In genomic region chr3:184796954-184797353, GRCh38 we compare ENCODE assay signal across 16 cellular contexts. TPM values are rescaled to one million over a fixed set of nuclear protein-coding genes. Genes with fewer than 3 reads are reported as not detected.
DNase-seq lines count a peak whose midpoint lies in the region; FAIRE-seq and TF ChIP-seq lines count a peak whose summit lies in the region.
"Had no signal": no experiment of that assay in that cellular context is flagged by ENCODE, and none has a peak within 500 bp of the region (broad histone marks: within the 10 kb centered on the region; RNA-seq: fewer than 3 reads in every experiment).

No MANE protein-coding gene starts in this region.

- H3K27me3 ChIP-seq in H1 (replicated peaks in 1 of 4; ENCODE audit: control insufficient read depth in 3 of 4, extremely low read depth in 1 of 4, insufficient read depth in 3 of 4, low read length in 3 of 4) (no peaks in the 10 kb centered on the region), neuronal stem cell (ENCODE audit: control insufficient read depth in 3 of 3, insufficient read depth in 3 of 3, low read depth in 1 of 3, low read length in 3 of 3) (peaks cover 0 to 21% (median 0%) of the 10 kb centered on the region in 3 experiments), trophoblast cell (ENCODE audit: insufficient read depth, low read length) (no peaks in the 10 kb centered on the region)
- H3K27me3 ChIP-seq: BLaER1 had no signal

- WGBS in H1 (ENCODE audit: extremely low coverage in 1 of 2, insufficient coverage in 1 of 2, insufficient read length in 1 of 2, insufficient replicate concordance in 2 of 2, low coverage in 1 of 2, low lambda C conversion rate in 2 of 2, missing lambda C conversion rate in 1 of 2), 2 experiments, result 91% methylated on average over 3 of the region's 3 CpGs; no CpG with 5 or more reads in 1 of the 2 experiments
- WGBS in neuronal stem cell (ENCODE audit: extremely low coverage in 2 of 2, insufficient read length in 2 of 2, insufficient replicate concordance in 1 of 2), 2 donors, result no CpG with 5 or more reads among the region's 3 CpGs
- no CpG with 5 or more reads among the region's 3 CpGs for WGBS in trophoblast cell (ENCODE audit: extremely low coverage, insufficient coverage, insufficient read length)

- intact Hi-C loops in activated CD4-positive, alpha-beta memory T cell treated with anti-CD3 and anti-CD28 coated beads for 36 hours (cut with micrococcal nuclease), result no loop called here

- no peak overlapping the region for H4K12ac ChIP-seq in trophoblast cell (ENCODE audit: low read depth, low read length)

- H3K79me1 ChIP-seq in H1 (ENCODE audit: low read depth, low read length) (no peaks in the 10 kb centered on the region), neuronal stem cell (ENCODE audit: low read depth, low read length) (no peaks in the 10 kb centered on the region), trophoblast cell (ENCODE audit: low read length) (no peaks in the 10 kb centered on the region)

- H3K23me2 ChIP-seq in H1 (ENCODE audit: low read depth, low read length), result 0 out of 2 replicates have a peak, but pooled peaks cover 1% of the 10 kb centered on the region

- H2BK12ac ChIP-seq in H1 (ENCODE audit: low read depth, low read length), result no peak overlapping the region
- H2BK12ac ChIP-seq in neuronal stem cell (ENCODE audit: low read length), result no peak overlapping the region
- H2BK12ac ChIP-seq in trophoblast cell (ENCODE audit: low read length), result no peak overlapping the region

- no peak overlapping the region for H3K56ac ChIP-seq in H1 (replicated peaks; ENCODE audit: insufficient read length, low read depth, low read length)

- no peak overlapping the region for H4K5ac ChIP-seq in H1 (ENCODE audit: insufficient read length, low read depth, low read length)

- H4K8ac ChIP-seq in H1 (ENCODE audit: extremely low read depth, insufficient read depth, low read length) (no peak overlapping the region), neuronal stem cell (ENCODE audit: low read depth, low read length) (no peak overlapping the region), trophoblast cell (ENCODE audit: low read depth, low read length) (no peak overlapping the region)

- peak; percentile 5 for DNase-seq in activated CD4-positive, alpha-beta memory T cell treated with anti-CD3 and anti-CD28 coated beads, Interleukin-2, amount 10 ng/mL, durations not matched to agents 7 days and 5 days
- DNase-seq in activated CD4-positive, alpha-beta memory T cell treated with anti-CD3 and anti-CD28 coated beads for 36 hours, result no peak
- DNase-seq in H1 (ENCODE audit: low read depth in 1 of 2, low spot score in 2 of 2), result no peak
- no peak for DNase-seq in neuronal stem cell (ENCODE audit: low spot score)
- DNase-seq in KBM-7, result no peak
- DNase-seq in trophoblast cell, result no peak
- DNase-seq: AML-193; Caco-2; CD8-positive, alpha-beta memory T cell; DMS53; GF-D8; GM23248; H7 had no signal

- FAIRE-seq in H1 (lab: Jason Lieb, UNC), result no peak

- no peaks in the 10 kb centered on the region for H3K36me3 ChIP-seq in H1 (ENCODE audit: control insufficient read depth in 2 of 4, insufficient read depth in 4 of 4, low read length in 3 of 4)
- no peaks in the 10 kb centered on the region for H3K36me3 ChIP-seq in neuronal stem cell (replicated peaks in 1 of 2; ENCODE audit: control insufficient read depth in 2 of 2, insufficient read depth in 2 of 2, low read length in 2 of 2)
- H3K36me3 ChIP-seq in trophoblast cell (ENCODE audit: control insufficient read depth in 1 of 2, insufficient read depth in 2 of 2, low read length in 2 of 2), result no peaks in the 10 kb centered on the region
- H3K36me3 ChIP-seq: BLaER1 had no signal

- H3K4me3 ChIP-seq in H1 (ENCODE audit: extremely low read depth in 1 of 4, insufficient read depth in 2 of 4, low read depth in 3 of 4, low read length in 4 of 4) (no peak overlapping the region), neuronal stem cell (ENCODE audit: low read length in 2 of 2) (no peak overlapping the region), trophoblast cell (ENCODE audit: low read depth, low read length) (no peak overlapping the region)
- H3K4me3 ChIP-seq: BLaER1, GM23248 had no signal

- TF ChIP-seq RAD21 in Ishikawa (IDR thresholded peaks at IDR 0.05; ENCODE audit: low read depth) (no peak), H1 (IDR thresholded peaks at IDR 0.05 in 1 of 2, conservative IDR thresholded peaks at IDR 0.05 in 1 of 2; ENCODE audit: low read depth in 2 of 2, low read length in 2 of 2) (no peak)

- H3K4me1 ChIP-seq in H1 (replicated peaks in 1 of 4; ENCODE audit: control insufficient read depth in 3 of 4, insufficient read depth in 4 of 4, low read length in 3 of 4) (no peaks in the 10 kb centered on the region; a peak in 1 of 7 replicates), neuronal stem cell (ENCODE audit: control insufficient read depth in 2 of 2, insufficient read depth in 1 of 2, low read depth in 1 of 2, low read length in 2 of 2) (peaks cover 6 to 10% of the 10 kb centered on the region in 2 donors), trophoblast cell (ENCODE audit: control insufficient read depth in 1 of 2, insufficient read depth in 2 of 2, low read length in 2 of 2) (peaks cover 4 to 6% of the 10 kb centered on the region in 2 experiments)

- TF ChIP-seq EP300 in Ishikawa (IDR thresholded peaks at IDR 0.05; ENCODE audit: borderline replicate concordance) (no peak), H1 (IDR thresholded peaks at IDR 0.05; ENCODE audit: borderline replicate concordance in 1 of 2, low read depth in 2 of 2, low read length in 2 of 2) (no peak)

- no peak for TF ChIP-seq CTCF in H1 (IDR thresholded peaks at IDR 0.05; ENCODE audit: control extremely low read depth in 1 of 3, insufficient read depth in 1 of 3, low read depth in 1 of 3, low read length in 3 of 3)

- no peaks in the 10 kb centered on the region for H3K36me3 Mint-ChIP-seq in activated CD4-positive, alpha-beta memory T cell treated with anti-CD3 and anti-CD28 coated beads, Interleukin-2, amount 10 ng/mL, durations not matched to agents 7 days and 5 days (ENCODE audit: low read depth)
- no peaks in the 10 kb centered on the region for H3K36me3 Mint-ChIP-seq in activated CD4-positive, alpha-beta memory T cell treated with anti-CD3 and anti-CD28 coated beads for 36 hours

- CTCF ChIA-PET in activated CD4-positive, alpha-beta memory T cell treated with anti-CD3 and anti-CD28 coated beads, Interleukin-2, amount 10 ng/mL, durations not matched to agents 7 days and 5 days (lab: Charles Lee), result no interaction called here
- CTCF ChIA-PET in activated CD4-positive, alpha-beta memory T cell treated with anti-CD3 and anti-CD28 coated beads for 36 hours (lab: Charles Lee), result interaction anchor here (2.9 kb wide), 1 partner anchor 236 kb away, joined by 8 read pairs; the partner anchor contains the start of gene EPHB3
- CTCF ChIA-PET in H1 (lab: Charles Lee; ENCODE audit: partially characterized antibody), result interaction anchor here (1.5 kb wide), 1 partner anchor 10 kb away, joined by 3 read pairs; no protein-coding TSS in a partner anchor

- H3K4ac ChIP-seq in H1 (replicated peaks; ENCODE audit: insufficient read length, low read depth, low read length) (no peak overlapping the region), neuronal stem cell (ENCODE audit: low read length) (no peak overlapping the region), trophoblast cell (ENCODE audit: low read depth, low read length) (no peak overlapping the region)

- H3K4me3 Mint-ChIP-seq in activated CD4-positive, alpha-beta memory T cell treated with anti-CD3 and anti-CD28 coated beads, Interleukin-2, amount 10 ng/mL, durations not matched to agents 7 days and 5 days, result no peak overlapping the region
- no peak overlapping the region for H3K4me3 Mint-ChIP-seq in activated CD4-positive, alpha-beta memory T cell treated with anti-CD3 and anti-CD28 coated beads for 36 hours

- no peaks in the 10 kb centered on the region for H3K9me3 ChIP-seq in H1 (ENCODE audit: insufficient read depth in 2 of 2, low read depth in 1 of 2, low read length in 1 of 2)
- H3K9me3 ChIP-seq in neuronal stem cell (replicated peaks in 1 of 2; ENCODE audit: control insufficient read depth in 2 of 2, insufficient read depth in 1 of 2, low read depth in 1 of 2, low read length in 2 of 2), result peaks cover 3 to 4% of the 10 kb centered on the region in 2 donors
- H3K9me3 ChIP-seq in trophoblast cell (ENCODE audit: insufficient read depth, low read depth, low read length), result no peaks in the 10 kb centered on the region
- H3K9me3 ChIP-seq: BLaER1, Caco-2 had no signal

- H3K27me3 Mint-ChIP-seq in activated CD4-positive, alpha-beta memory T cell treated with anti-CD3 and anti-CD28 coated beads, Interleukin-2, amount 10 ng/mL, durations not matched to agents 7 days and 5 days, result peaks cover 39% of the 10 kb centered on the region
- peaks cover 20% of the 10 kb centered on the region for H3K27me3 Mint-ChIP-seq in activated CD4-positive, alpha-beta memory T cell treated with anti-CD3 and anti-CD28 coated beads for 36 hours

- no peaks in the 10 kb centered on the region for H3K9me3 Mint-ChIP-seq in activated CD4-positive, alpha-beta memory T cell treated with anti-CD3 and anti-CD28 coated beads, Interleukin-2, amount 10 ng/mL, durations not matched to agents 7 days and 5 days
- no peaks in the 10 kb centered on the region for H3K9me3 Mint-ChIP-seq in activated CD4-positive, alpha-beta memory T cell treated with anti-CD3 and anti-CD28 coated beads for 36 hours

- no peak overlapping the region for H2BK20ac ChIP-seq in H1 (ENCODE audit: low read length)

- H4K91ac ChIP-seq in H1 (replicated peaks; ENCODE audit: insufficient read length, low read length) (no peak overlapping the region), neuronal stem cell (ENCODE audit: low read depth, low read length, poor library complexity) (no peak overlapping the region), trophoblast cell (ENCODE audit: low read depth, low read length) (no peak overlapping the region)

- H3K14ac ChIP-seq in H1 (ENCODE audit: insufficient read length) (no peak overlapping the region), neuronal stem cell (ENCODE audit: low read length) (no peak overlapping the region), trophoblast cell (ENCODE audit: low read length) (no peak overlapping the region)

- in situ Hi-C loops in KBM-7 (cut with MboI; ENCODE audit: low pct_unique_long_range_greater_than_20kb, low sequenced_read_pairs), result no loop called here

- H3K27ac Mint-ChIP-seq in activated CD4-positive, alpha-beta memory T cell treated with anti-CD3 and anti-CD28 coated beads, Interleukin-2, amount 10 ng/mL, durations not matched to agents 7 days and 5 days, result no peak overlapping the region
- H3K27ac Mint-ChIP-seq in activated CD4-positive, alpha-beta memory T cell treated with anti-CD3 and anti-CD28 coated beads for 36 hours, result no peak overlapping the region
- H3K27ac Mint-ChIP-seq: CD8-positive, alpha-beta memory T cell had no signal

- peaks cover 5% of the 10 kb centered on the region for H3K4me1 Mint-ChIP-seq in activated CD4-positive, alpha-beta memory T cell treated with anti-CD3 and anti-CD28 coated beads, Interleukin-2, amount 10 ng/mL, durations not matched to agents 7 days and 5 days
- no peaks in the 10 kb centered on the region for H3K4me1 Mint-ChIP-seq in activated CD4-positive, alpha-beta memory T cell treated with anti-CD3 and anti-CD28 coated beads for 36 hours (ENCODE audit: low read depth)

- H2AK5ac ChIP-seq in H1 (ENCODE audit: low read depth, low read length), result no peak overlapping the region
- no peak overlapping the region for H2AK5ac ChIP-seq in neuronal stem cell (ENCODE audit: low read depth, low read length)
- H2AK5ac ChIP-seq in trophoblast cell (ENCODE audit: low read length), result no peak overlapping the region

- 0 out of 2 replicates have a peak overlapping the region, but pooled peaks have one; percentile 12 for H2AFZ ChIP-seq in H1 (ENCODE audit: low read length)
- peak overlapping the region; percentile 71 for H2AFZ ChIP-seq in neuronal stem cell (ENCODE audit: low read length)
- H2AFZ ChIP-seq in trophoblast cell (ENCODE audit: insufficient read depth, low read length, poor library complexity), result no peak overlapping the region
- H2AFZ ChIP-seq: GM23248 had no signal

- H2BK5ac ChIP-seq in H1 (ENCODE audit: low read depth, low read length) (no peak overlapping the region), neuronal stem cell (ENCODE audit: low read length) (no peak overlapping the region), trophoblast cell (ENCODE audit: low read depth, low read length, poor library complexity) (no peak overlapping the region)

- no peaks in the 10 kb centered on the region for H4K20me1 ChIP-seq in H1 (replicated peaks in 1 of 2; ENCODE audit: control insufficient read depth in 1 of 2, insufficient read depth in 2 of 2, low read length in 2 of 2)
- H4K20me1 ChIP-seq: BLaER1 had no signal

- H2BK120ac ChIP-seq in H1 (replicated peaks; ENCODE audit: low read depth, low read length) (no peak overlapping the region), neuronal stem cell (ENCODE audit: low read depth, low read length) (peak overlapping the region; percentile 17), trophoblast cell (ENCODE audit: insufficient read depth, low read length, poor library complexity) (no peak overlapping the region)

- H3K18ac ChIP-seq in H1 (ENCODE audit: extremely low read depth, low read length) (no peak overlapping the region), neuronal stem cell (ENCODE audit: low read length) (no peak overlapping the region), trophoblast cell (ENCODE audit: low read length) (no peak overlapping the region)

- POLR2A ChIA-PET in activated CD4-positive, alpha-beta memory T cell treated with anti-CD3 and anti-CD28 coated beads, Interleukin-2, amount 10 ng/mL, durations not matched to agents 7 days and 5 days (lab: Charles Lee), result no interaction called here
- POLR2A ChIA-PET in activated CD4-positive, alpha-beta memory T cell treated with anti-CD3 and anti-CD28 coated beads for 36 hours (lab: Charles Lee), result no interaction called here
- POLR2A ChIA-PET in H1 (lab: Charles Lee; ENCODE audit: partially characterized antibody), result interaction anchor here (0.5 kb wide), 1 partner anchor 366 kb away, joined by 3 read pairs; no protein-coding TSS in a partner anchor

- 0 out of 2 replicates have a peak overlapping the region, but pooled peaks have one; percentile 92 for H2BK15ac ChIP-seq in H1 (ENCODE audit: low read length)
- H2BK15ac ChIP-seq in neuronal stem cell (ENCODE audit: low read length), result no peak overlapping the region

- H3K23ac ChIP-seq in H1 (ENCODE audit: insufficient read length) (no peak overlapping the region), neuronal stem cell (ENCODE audit: low read depth, low read length, poor library complexity) (no peak overlapping the region), trophoblast cell (ENCODE audit: low read length) (no peak overlapping the region)

- H3K4me2 ChIP-seq in H1 (ENCODE audit: insufficient read depth in 1 of 2, low read depth in 2 of 2, low read length in 2 of 2) (no peak overlapping the region), neuronal stem cell (ENCODE audit: insufficient read depth, low read length, poor library complexity, severe bottlenecking) (no peak overlapping the region), trophoblast cell (ENCODE audit: low read length) (no peak overlapping the region)
- H3K4me2 ChIP-seq: BLaER1 had no signal

- H3K9ac ChIP-seq in H1 (replicated peaks in 1 of 4; ENCODE audit: extremely low read depth in 1 of 4, low read depth in 3 of 4, low read length in 3 of 4) (no peak overlapping the region), neuronal stem cell (ENCODE audit: low read depth, low read length, poor library complexity) (no peak overlapping the region), trophoblast cell (ENCODE audit: low read length) (no peak overlapping the region)
- H3K9ac ChIP-seq: BLaER1, GM23248 had no signal

- H3K79me2 ChIP-seq in H1 (ENCODE audit: control insufficient read depth in 1 of 2, insufficient read depth in 2 of 2, low read length in 2 of 2) (no peaks in the 10 kb centered on the region), trophoblast cell (ENCODE audit: control insufficient read depth, insufficient read depth, low read length, poor library complexity) (no peaks in the 10 kb centered on the region)

- H3K27ac ChIP-seq in H1 (ENCODE audit: low read depth, low read length) (no peak overlapping the region), neuronal stem cell (replicated peaks; ENCODE audit: low read length) (no peak overlapping the region), trophoblast cell (ENCODE audit: low read depth, low read length) (no peak overlapping the region)
- H3K27ac ChIP-seq: 22Rv1, BLaER1, GM23248 had no signal

- TF ChIP-seq POLR2A in H1 (IDR thresholded peaks at IDR 0.05; ENCODE audit: control extremely low read depth in 1 of 2, low read depth in 2 of 2, low read length in 2 of 2), result no peak

RNA-seq across cellular contexts. Expression of gene VPS8, which starts 15.0 kb away (rescaled TPM):
- total RNA-seq in activated CD4-positive, alpha-beta memory T cell treated with anti-CD3 and anti-CD28 coated beads, Interleukin-2, amount 10 ng/mL, durations not matched to agents 7 days and 5 days, result 10 to 100 TPM; 60.8 to 61.2 TPM
- total RNA-seq in activated CD4-positive, alpha-beta memory T cell treated with anti-CD3 and anti-CD28 coated beads for 36 hours, result 10 to 100 TPM; 28.7 to 32.3 TPM
- 38.0 and 41.0 TPM in 2 replicates for total RNA-seq in H1 (2021; fragmentation: NEBNext Ultra II Directional; extraction: Animal tissue kit (Norgen Biotek cat#: 25700))
- polyA plus RNA-seq in H1 (2011; rRNA removed), result 11.6 and 13.0 TPM in 2 replicates
- 17.5 TPM for polyA plus RNA-seq in H1 (2011; cell fraction: cytosol; rRNA removed)
- polyA plus RNA-seq in H1 (2011; cell fraction: nucleus; rRNA removed), result 13.0 TPM
- polyA plus RNA-seq in H1 (2012, experiment 1 of 2), result 13.6 to 18.2 TPM (median 16.1 TPM) in 4 replicates
- 1.2 TPM for polyA plus RNA-seq in H1 (2012, experiment 2 of 2)
- 11.4 TPM for polyA plus RNA-seq in H1 (2013, experiment 1 of 2)
- polyA plus RNA-seq in H1 (2013, experiment 2 of 2), result 11.6 TPM
- polyA minus RNA-seq in H1 (2011; rRNA and poly(A)+ RNA removed), result 52.1 and 77.3 TPM in 2 replicates
- 21.4 TPM for polyA minus RNA-seq in H1 (2011; cell fraction: cytosol; rRNA and poly(A)+ RNA removed)
- polyA minus RNA-seq in H1 (2011; cell fraction: nucleus; rRNA and poly(A)+ RNA removed), result 144 TPM
- polyA plus RNA-seq in neuronal stem cell (2013, experiment 1 of 2), result 12.9 TPM
- 12.8 TPM for polyA plus RNA-seq in neuronal stem cell (2013, experiment 2 of 2)
- 9.8 and 10.1 TPM in 2 replicates for polyA plus RNA-seq in trophoblast cell (2013)
